In genomic region chr1:203686091-203686632, GRCh38 we compare ENCODE assay signal across 9 cellular contexts.
DNase-seq lines count a peak whose midpoint lies in the region; ATAC-seq, FAIRE-seq and TF ChIP-seq lines count a peak whose summit lies in the region.
"Had no signal": no experiment of that assay in that cellular context is flagged by ENCODE, and none has a peak within 500 bp of the region (broad histone marks: within the 10 kb centered on the region; RNA-seq: fewer than 3 reads in every experiment).

No MANE protein-coding gene starts in this region.

- H3K27me3 Mint-ChIP-seq in activated naive CD4-positive, alpha-beta T cell treated with anti-CD3 and anti-CD28 coated beads, Interleukin-2, amount 10 ng/mL, durations not matched to agents 7 days and 5 days, result no peaks in the 10 kb centered on the region

- no peak for ATAC-seq in GM19467 (IDR thresholded peaks at IDR 0.05; ENCODE audit: unreplicated experiment)
- ATAC-seq in HG02973 (IDR thresholded peaks at IDR 0.05; ENCODE audit: unreplicated experiment), result no peak

- H3K36me3 ChIP-seq in parathyroid adenoma (ENCODE audit: control insufficient read depth, insufficient read depth, low read length), result no peaks in the 10 kb centered on the region

- no peak for FAIRE-seq in RCC 7860 (lab: Jason Lieb, UNC)
- FAIRE-seq: G401.6 had no signal

- DNase-seq in DMS53 (lab: John Stamatoyannopoulos, UW) (peak; percentile 58), NCI-H345 (lab: John Stamatoyannopoulos, UW) (peak; percentile 79), fibroblast of gingiva (ENCODE audit: low read depth) (peak; percentile 36), RCC 7860 (ENCODE audit: low spot score) (no peak)
- no peak for DNase-seq in activated naive CD4-positive, alpha-beta T cell treated with anti-CD3 and anti-CD28 coated beads, Interleukin-2, amount 10 ng/mL, durations not matched to agents 7 days and 5 days

- H3K27ac Mint-ChIP-seq in activated naive CD4-positive, alpha-beta T cell treated with anti-CD3 and anti-CD28 coated beads, Interleukin-2, amount 10 ng/mL, durations not matched to agents 7 days and 5 days, result no peak overlapping the region

- H3K36me3 Mint-ChIP-seq in activated naive CD4-positive, alpha-beta T cell treated with anti-CD3 and anti-CD28 coated beads, Interleukin-2, amount 10 ng/mL, durations not matched to agents 7 days and 5 days, result peaks cover 51% of the 10 kb centered on the region

- TF ChIP-seq CTCF in parathyroid adenoma (IDR thresholded peaks at IDR 0.05), result no peak

- H2AFZ ChIP-seq in parathyroid adenoma, result no peak overlapping the region

- CTCF ChIA-PET in activated naive CD4-positive, alpha-beta T cell treated with anti-CD3 and anti-CD28 coated beads, Interleukin-2, amount 10 ng/mL, durations not matched to agents 7 days and 5 days (lab: Charles Lee), result interaction anchor here (0.7 to 2.9 kb wide), 4 partner anchors 11 to 180 kb away, joined by 3 to 9 read pairs (median 6); no protein-coding TSS in a partner anchor

- no peaks in the 10 kb centered on the region for H3K27me3 ChIP-seq in parathyroid adenoma (ENCODE audit: control insufficient read depth, insufficient read depth, low read length)

- H3K9me3 Mint-ChIP-seq in activated naive CD4-positive, alpha-beta T cell treated with anti-CD3 and anti-CD28 coated beads, Interleukin-2, amount 10 ng/mL, durations not matched to agents 7 days and 5 days, result no peaks in the 10 kb centered on the region

- peaks cover 35% of the 10 kb centered on the region for H3K4me1 Mint-ChIP-seq in activated naive CD4-positive, alpha-beta T cell treated with anti-CD3 and anti-CD28 coated beads, Interleukin-2, amount 10 ng/mL, durations not matched to agents 7 days and 5 days

- H3K9me3 ChIP-seq in parathyroid adenoma (ENCODE audit: control insufficient read depth, low read length), result no peaks in the 10 kb centered on the region

- peak overlapping the region; percentile 15 for H3K27ac ChIP-seq in parathyroid adenoma

- H3K9ac ChIP-seq in parathyroid adenoma, result no peak overlapping the region

- no peak overlapping the region for H3K4me2 ChIP-seq in parathyroid adenoma (ENCODE audit: low read length)

- no peaks in the 10 kb centered on the region for H3K4me1 ChIP-seq in parathyroid adenoma

- H3K4me3 ChIP-seq in parathyroid adenoma (ENCODE audit: low read depth, low read length), result no peak overlapping the region

- H3K4me3 Mint-ChIP-seq in activated naive CD4-positive, alpha-beta T cell treated with anti-CD3 and anti-CD28 coated beads, Interleukin-2, amount 10 ng/mL, durations not matched to agents 7 days and 5 days, result no peak overlapping the region

- H3K79me2 ChIP-seq in parathyroid adenoma, result no peaks in the 10 kb centered on the region

Comparison
In these comparisons a context has a peak if more than half of its experiments do, and no peak if none do; other contexts are left out.
1. DNase-seq: peak in DMS53 (single experiment), NCI-H345 (single experiment) and fibroblast of gingiva (single experiment); none in RCC 7860 (single experiment) and activated naive CD4-positive, alpha-beta T cell treated with anti-CD3 and anti-CD28 coated beads, Interleukin-2, amount 10 ng/mL, durations not matched to agents 7 days and 5 days (single experiment).